In the genomic region with DNA sequence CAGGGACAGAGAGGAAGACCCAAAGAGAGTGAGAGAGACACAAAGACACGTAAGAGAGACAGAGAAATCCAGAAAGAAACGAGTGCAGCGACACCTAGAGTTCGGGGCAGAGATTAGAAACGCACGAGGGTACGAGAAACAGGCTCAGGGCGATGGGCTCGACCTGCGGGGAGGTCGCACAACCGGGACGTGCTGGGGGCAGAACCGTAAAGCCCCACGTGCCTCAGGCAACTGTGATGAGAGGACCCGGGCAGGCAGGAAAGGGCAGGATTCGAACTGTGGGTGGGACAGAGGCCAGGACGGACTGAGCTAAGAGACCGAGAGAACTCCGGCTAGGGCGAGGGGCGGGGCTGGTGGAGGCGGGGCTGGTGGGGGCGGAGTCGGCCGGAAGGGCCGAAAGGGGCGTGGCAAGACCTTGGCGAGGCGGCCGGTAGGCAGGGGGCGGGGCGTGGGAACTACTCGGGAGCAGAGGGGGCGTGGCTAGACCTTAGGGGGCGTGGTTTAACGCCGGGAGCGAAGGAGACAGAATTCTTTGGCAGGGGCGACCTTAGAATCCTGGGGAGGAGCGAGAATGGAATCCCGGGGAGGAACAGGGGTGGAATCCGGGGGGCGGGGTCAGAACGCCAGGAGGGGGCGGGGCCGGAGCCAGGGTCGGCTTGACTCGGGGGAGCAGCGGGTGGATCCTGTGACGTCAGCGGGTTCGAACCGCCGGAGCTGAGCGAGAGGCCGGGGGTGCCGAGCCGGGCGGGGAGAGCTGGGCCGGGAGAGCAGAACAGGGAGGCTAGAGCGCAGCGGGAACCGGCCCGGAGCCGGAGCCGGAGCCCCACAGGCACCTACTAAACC, we compare ENCODE assay signal across 8 cellular contexts. TPM values are rescaled to one million over a fixed set of nuclear protein-coding genes. Genes with fewer than 3 reads are reported as not detected.
DNase-seq lines count a peak whose midpoint lies in the region; ATAC-seq and TF ChIP-seq lines count a peak whose summit lies in the region.

TSS of gene NECTIN2 (plus strand) at position 686 of the 843 bp plus-strand sequence. CDS start 229 bp downstream, outside the sequence.

- H3K4me1 ChIP-seq in ES-I3 (ENCODE audit: insufficient read depth, low read length), result peaks cover 18% of the 10 kb centered on the region
- peaks cover 24% of the 10 kb centered on the region for H3K4me1 ChIP-seq in Panc1 (ENCODE audit: control insufficient read depth, insufficient read depth, low read length)
- H3K4me1 ChIP-seq in esophagus (ENCODE audit: control insufficient read depth in 2 of 2, insufficient read depth in 2 of 2, low read length in 1 of 2), result peaks cover 6 to 11% of the 10 kb centered on the region in 2 donors
- peaks cover 45% of the 10 kb centered on the region for H3K4me1 ChIP-seq in mucosa of stomach (ENCODE audit: control insufficient read depth, insufficient read depth, low read length)

- 1% methylated on average over 53 to 67 of the region's 67 CpGs for WGBS in esophagus, 2 donors

- CTCF ChIA-PET in Panc1 (lab: Charles Lee), result interaction anchor here (0.6 to 1.0 kb wide), 4 partner anchors 38 to 139 kb away, joined by 3 to 6 read pairs (median 4); no protein-coding TSS in a partner anchor

- BruUV-seq in Panc1 (replicated peaks; lab: Mats Ljungman, UMichigan), result no TSS peak

- H3K9me3 ChIP-seq in ES-I3 (ENCODE audit: control insufficient read depth, insufficient read depth, low read length), result no peaks in the 10 kb centered on the region
- no peaks in the 10 kb centered on the region for H3K9me3 ChIP-seq in Panc1 (ENCODE audit: control insufficient read depth, insufficient read depth, low read depth, low read length)
- H3K9me3 ChIP-seq in esophagus (ENCODE audit: control insufficient read depth in 2 of 2, insufficient read depth in 1 of 2, low read depth in 1 of 2, low read length in 1 of 2), result no peaks in the 10 kb centered on the region
- no peaks in the 10 kb centered on the region for H3K9me3 ChIP-seq in mucosa of stomach (ENCODE audit: control insufficient read depth, low read length)

- intact Hi-C loops in Panc1 (cut with micrococcal nuclease; ENCODE audit: unreplicated experiment), result no loop called here

- H3K9me3 Mint-ChIP-seq in activated T-cell treated with anti-CD3 and anti-CD28 coated beads, Interleukin-2, amount 50 U/mL, for 4 hours, result no peaks in the 10 kb centered on the region

- H3K9ac ChIP-seq in ES-I3 (ENCODE audit: low read depth, low read length), result peak within 1 kb of the TSS; percentile 93
- peak within 1 kb of the TSS; percentile 98 for H3K9ac ChIP-seq in mucosa of stomach (ENCODE audit: low read length)

- H3K4me3 Mint-ChIP-seq in activated T-cell treated with anti-CD3 and anti-CD28 coated beads, Interleukin-2, amount 50 U/mL, for 4 hours, result peak within 1 kb of the TSS; percentile 89

- peaks cover 30% of the 10 kb centered on the region for H3K4me1 Mint-ChIP-seq in activated T-cell treated with anti-CD3 and anti-CD28 coated beads, Interleukin-2, amount 50 U/mL, for 4 hours (ENCODE audit: low read depth)

- POLR2A ChIA-PET in Panc1 (lab: Charles Lee), result interaction anchor here (0.5 to 1.0 kb wide), 3 partner anchors 57 to 201 kb away, joined by 4 to 10 read pairs (median 6); no protein-coding TSS in a partner anchor

- H3K27me3 Mint-ChIP-seq in activated T-cell treated with anti-CD3 and anti-CD28 coated beads, Interleukin-2, amount 50 U/mL, for 4 hours (ENCODE audit: low read depth), result peaks cover 14% of the 10 kb centered on the region

- no peaks in the 10 kb centered on the region for H3K27me3 ChIP-seq in Panc1 (ENCODE audit: control insufficient read depth, insufficient read depth, low read length)
- no peaks in the 10 kb centered on the region for H3K27me3 ChIP-seq in esophagus (ENCODE audit: control insufficient read depth in 1 of 2, insufficient read depth in 2 of 2, low read length in 2 of 2)
- no peaks in the 10 kb centered on the region for H3K27me3 ChIP-seq in mucosa of stomach (ENCODE audit: control insufficient read depth, insufficient read depth, low read length)

- in situ Hi-C loops in KBM-7 (cut with MboI; ENCODE audit: low pct_unique_long_range_greater_than_20kb, low sequenced_read_pairs), result no loop called here
- in situ Hi-C loops in Panc1 (cut with HindIII; ENCODE audit: low pct_unique_long_range_greater_than_20kb, low sequenced_read_pairs), result no loop called here

- H3K36me3 ChIP-seq in ES-I3 (ENCODE audit: insufficient read depth, low read length) (no peaks in the 10 kb centered on the region), Panc1 (ENCODE audit: control insufficient read depth, insufficient read depth, low read length) (peaks cover 6% of the 10 kb centered on the region; the same call in 1 of the 2 replicates), esophagus (ENCODE audit: control insufficient read depth in 2 of 2, insufficient read depth in 2 of 2, low read length in 1 of 2) (no peaks in the 10 kb centered on the region), mucosa of stomach (ENCODE audit: control insufficient read depth, insufficient read depth, low read length) (no peaks in the 10 kb centered on the region)

- DNase-seq in KBM-7 (peak; percentile 98), Panc1 (ENCODE audit: low read depth, low spot score) (peak; percentile 81)
- DNase-seq in activated T-cell treated with anti-CD3 and anti-CD28 coated beads, Interleukin-2, amount 50 U/mL, for 4 hours, result peak; percentile 68
- DNase-seq in stimulated activated CD8-positive, alpha-beta memory T cell treated with anti-CD3 and anti-CD28 coated beads, Interleukin-4, amount 100 ng/mL, for 24 hours (ENCODE audit: low read depth), result peak; percentile 71

- no peak for TF ChIP-seq CTCF in Panc1 (IDR thresholded peaks at IDR 0.05)

- H3K4me3 ChIP-seq in Panc1 (ENCODE audit: low read depth in 2 of 2, low read length in 2 of 2) (peak within 1 kb of the TSS; percentile 92 to 93), esophagus (ENCODE audit: low read depth in 1 of 2, low read length in 2 of 2) (peak within 1 kb of the TSS; percentile 64 to 84), mucosa of stomach (ENCODE audit: low read length) (peak within 1 kb of the TSS; percentile 78)

- no peaks in the 10 kb centered on the region for H3K36me3 Mint-ChIP-seq in activated T-cell treated with anti-CD3 and anti-CD28 coated beads, Interleukin-2, amount 50 U/mL, for 4 hours (ENCODE audit: insufficient read depth)

- peak; percentile 75 for ATAC-seq in Panc1
- peak; percentile 67 to 69 for ATAC-seq in activated T-cell treated with anti-CD3 and anti-CD28 coated beads, Interleukin-2, amount 50 U/mL, for 4 hours
- no peak for ATAC-seq in GM18498 (IDR thresholded peaks at IDR 0.05; ENCODE audit: unreplicated experiment)

- H3K27ac ChIP-seq in Panc1 (ENCODE audit: low read length), result peak within 1 kb of the TSS; percentile 94
- peak within 1 kb of the TSS; percentile 89 to 94 for H3K27ac ChIP-seq in esophagus (ENCODE audit: low read depth in 2 of 2, low read length in 1 of 2)

RNA-seq across cellular contexts. Expression of gene NECTIN2, which starts in this region (rescaled TPM):
- total RNA-seq in Panc1 (2021; ENCODE audit: unreplicated experiment), result 104 TPM
- 180 TPM for polyA plus RNA-seq in Panc1 (2012; ENCODE audit: insufficient read length)
- total RNA-seq in activated T-cell treated with anti-CD3 and anti-CD28 coated beads, Interleukin-2, amount 50 U/mL, for 4 hours, result 1 to 10 TPM in 2 of 3 donors, under 1 TPM in 1; 0.66 to 1.4 (median 1.3) TPM
- 10 to 100 TPM; 58.7 to 60.9 TPM for polyA plus RNA-seq in esophagus

Comparison
In these comparisons a context has a peak if more than half of its experiments do, and no peak if none do; other contexts are left out.
1. RNA of gene NECTIN2 (total RNA-seq): 104 TPM in Panc1 (single experiment); 0.66 to 1.4 TPM in activated T-cell treated with anti-CD3 and anti-CD28 coated beads, Interleukin-2, amount 50 U/mL, for 4 hours; every median in the first group is over 10 times any median in the second.
2. Peak in every context shown above with its lines, with median percentiles within 50 percentile points of each other: DNase-seq and H3K4me3 ChIP-seq.